ENCODE assay signal across 16 cellular contexts in genomic region chr3:55579499-55579898, GRCh38.
A peak's percentile ranks its signal among the peaks of the same experiment; 100 is the strongest.
DNase-seq lines count a peak whose midpoint lies in the region; ATAC-seq and TF ChIP-seq lines count a peak whose summit lies in the region.
"Had no signal": no experiment of that assay in that cellular context is flagged by ENCODE, and none has a peak within 500 bp of the region (broad histone marks: within the 10 kb centered on the region; RNA-seq: fewer than 3 reads in every experiment).

No MANE protein-coding gene starts in this region.

- TF ChIP-seq CTCF in Peyer's patch (IDR thresholded peaks at IDR 0.05) = no peak
- no peak for TF ChIP-seq CTCF in transverse colon (IDR thresholded peaks at IDR 0.05)

- DNase-seq in NCI-H2171 (lab: John Stamatoyannopoulos, UW) = peak; percentile 26
- DNase-seq in NCI-H2171 treated with DMSO at 0.1 percent for 48 hours (lab: John Stamatoyannopoulos, UW) = no peak
- DNase-seq in amniotic epithelial cell (ENCODE audit: low read depth) = peak; percentile 98
- peak; percentile 89 for DNase-seq in iris pigment epithelial cell (ENCODE audit: low read depth)
- no peak for DNase-seq in globus pallidus (ENCODE audit: low spot score)
- DNase-seq in Peyer's patch = no peak
- DNase-seq in transverse colon = no peak
- DNase-seq: activated CD4-positive, alpha-beta memory T cell treated with anti-CD3 and anti-CD28 coated beads, Interleukin-2, amount 10 ng/mL, durations not matched to agents 7 days and 5 days; activated naive CD4-positive, alpha-beta T cell; central memory CD4-positive, alpha-beta T cell; effector CD4-positive, alpha-beta T cell; esophagus squamous epithelium; heart left ventricle had no signal

- WGBS in transverse colon (ENCODE audit: low coverage in 1 of 2), 2 donors = 23 to 55% methylated on average over 4 to 8 of the region's 8 CpGs

- no peak for ATAC-seq in HG02840 (IDR thresholded peaks at IDR 0.05; ENCODE audit: low FRiP score, unreplicated experiment)
- ATAC-seq: A549, heart left ventricle had no signal

- H3K4me3 ChIP-seq in Peyer's patch (no peak overlapping the region), transverse colon (no peak overlapping the region)
- H3K4me3 ChIP-seq: A549, esophagus squamous epithelium, heart left ventricle had no signal

- intact Hi-C loops in transverse colon (cut with DNase I; ENCODE audit: low total_unique reads) = no loop called here

- no peak for TF ChIP-seq EP300 in transverse colon (IDR thresholded peaks at IDR 0.05; ENCODE audit: low read depth)

- TF ChIP-seq POLR2A in Peyer's patch (IDR thresholded peaks at IDR 0.05) = no peak
- no peak for TF ChIP-seq POLR2A in transverse colon (IDR thresholded peaks at IDR 0.05)

- H3K27me3 ChIP-seq in Peyer's patch (no peaks in the 10 kb centered on the region), transverse colon (no peaks in the 10 kb centered on the region)
- H3K27me3 ChIP-seq: esophagus squamous epithelium, heart left ventricle had no signal

- H3K36me3 ChIP-seq in Peyer's patch (no peaks in the 10 kb centered on the region), transverse colon (no peaks in the 10 kb centered on the region)
- H3K36me3 ChIP-seq: esophagus squamous epithelium, heart left ventricle had no signal

- H3K4me1 ChIP-seq in Peyer's patch (no peaks in the 10 kb centered on the region), transverse colon (peaks cover 0 to 3% (median 0%) of the 10 kb centered on the region in 4 donors)
- H3K4me1 ChIP-seq: A549, heart left ventricle had no signal

- in situ Hi-C loops in transverse colon (cut with MboI; ENCODE audit: low pct_ligation_motif_present in 1 of 4, low pct_unique_long_range_greater_than_20kb in 1 of 4, low sequenced_read_pairs in 3 of 4) = no loop called here

- H3K9me3 ChIP-seq in Peyer's patch = no peaks in the 10 kb centered on the region
- no peaks in the 10 kb centered on the region for H3K9me3 ChIP-seq in transverse colon
- H3K9me3 ChIP-seq: A549, esophagus squamous epithelium had no signal

- H3K27ac ChIP-seq in Peyer's patch (no peak overlapping the region), transverse colon (peak overlapping the region in 1 of 4 donors; percentile 23)
- H3K27ac ChIP-seq: A549, C4-2B, heart left ventricle had no signal

Comparison
In these comparisons a context has a peak if more than half of its experiments do, and no peak if none do; other contexts are left out.
1. DNase-seq: peak in NCI-H2171 (single experiment), amniotic epithelial cell (single experiment) and iris pigment epithelial cell (single experiment); none in NCI-H2171 treated with DMSO at 0.1 percent for 48 hours (single experiment), globus pallidus (single experiment), Peyer's patch (0 of 3) and transverse colon (single experiment).